ENCODE assay signal across 1 cellular context in genomic region chrX:24081661-24082154, GRCh38.
TF ChIP-seq lines count a peak whose summit lies in the region.

No MANE protein-coding gene starts in this region.

TF ChIP-seq in HEK293, 187 proteins besides CTCF, POLR2A, EP300 and RAD21 (continued from another document and continues in another):
- TF ChIP-seq PRDM4 (tag by site-specific recombination; IDR thresholded peaks at IDR 0.05): no peak
- TF ChIP-seq ZNF248 (tag by site-specific recombination; IDR thresholded peaks at IDR 0.05): no peak
- 0 out of 2 replicates have a peak, but pooled peaks have one; percentile 29 for TF ChIP-seq ZNF843 (tag by site-specific recombination; IDR thresholded peaks at IDR 0.05)
- TF ChIP-seq ZNF394 (tag by site-specific recombination; IDR thresholded peaks at IDR 0.05; ENCODE audit: borderline replicate concordance): peak; percentile 40; the same call in 1 of the 2 replicates
- TF ChIP-seq, protein P1, sequence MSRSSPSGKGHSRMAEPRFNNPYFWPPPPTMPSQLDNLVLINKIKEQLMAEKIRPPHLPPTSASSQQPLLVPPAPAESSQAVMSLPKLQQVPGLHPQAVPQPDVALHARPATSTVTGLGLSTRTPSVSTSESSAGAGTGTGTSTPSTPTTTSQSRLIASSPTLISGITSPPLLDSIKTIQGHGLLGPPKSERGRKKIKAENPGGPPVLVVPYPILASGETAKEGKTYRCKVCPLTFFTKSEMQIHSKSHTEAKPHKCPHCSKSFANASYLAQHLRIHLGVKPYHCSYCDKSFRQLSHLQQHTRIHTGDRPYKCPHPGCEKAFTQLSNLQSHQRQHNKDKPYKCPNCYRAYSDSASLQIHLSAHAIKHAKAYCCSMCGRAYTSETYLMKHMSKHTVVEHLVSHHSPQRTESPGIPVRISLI (tag by site-specific recombination; IDR thresholded peaks at IDR 0.05): peak; percentile 99
- peak; percentile 70 for TF ChIP-seq KLF17 (tag by site-specific recombination; IDR thresholded peaks at IDR 0.05)
- no peak for TF ChIP-seq ZNF10 (tag by site-specific recombination; IDR thresholded peaks at IDR 0.05)
- TF ChIP-seq ZBTB1 (tag by site-specific recombination; IDR thresholded peaks at IDR 0.05): no peak
- TF ChIP-seq ZNF664 (tag by site-specific recombination; IDR thresholded peaks at IDR 0.05): no peak
- TF ChIP-seq ZNF600 (tag by site-specific recombination; IDR thresholded peaks at IDR 0.05): peak; percentile 73
- TF ChIP-seq ZNF585B (tag by site-specific recombination; IDR thresholded peaks at IDR 0.05): no peak
- no peak for TF ChIP-seq ZNF610 (tag by site-specific recombination; IDR thresholded peaks at IDR 0.05; ENCODE audit: borderline replicate concordance)
- 0 out of 2 replicates have a peak, but pooled peaks have one; percentile 41 for TF ChIP-seq ZNF423 (tag by site-specific recombination; IDR thresholded peaks at IDR 0.05)
- peak; percentile 61; the same call in 1 of the 2 replicates for TF ChIP-seq GLIS2 (tag by site-specific recombination; IDR thresholded peaks at IDR 0.05)
- TF ChIP-seq ZXDB (tag by site-specific recombination; IDR thresholded peaks at IDR 0.05): peak; percentile 65; the same call in 1 of the 2 replicates
- TF ChIP-seq ZNF19 (tag by site-specific recombination; IDR thresholded peaks at IDR 0.05; ENCODE audit: low read depth): no peak
- peak; percentile 66 for TF ChIP-seq ZBTB8A (tag by site-specific recombination; IDR thresholded peaks at IDR 0.05)
- peak; percentile 69; the same call in 1 of the 2 replicates for TF ChIP-seq PATZ1 (tag by site-specific recombination; IDR thresholded peaks at IDR 0.05)
- no peak for TF ChIP-seq ZNF133 (tag by site-specific recombination; IDR thresholded peaks at IDR 0.05)
- no peak for TF ChIP-seq ZNF623 (tag by site-specific recombination; IDR thresholded peaks at IDR 0.05)
- TF ChIP-seq ZNF629 (tag by site-specific recombination; IDR thresholded peaks at IDR 0.05): peak; percentile 62
- TF ChIP-seq ZNF214 (tag by site-specific recombination; IDR thresholded peaks at IDR 0.05; ENCODE audit: borderline replicate concordance): no peak
- no peak for TF ChIP-seq OVOL3 (tag by site-specific recombination; IDR thresholded peaks at IDR 0.05)
- peak; percentile 95 for TF ChIP-seq WT1 (tag by site-specific recombination; IDR thresholded peaks at IDR 0.05)
- TF ChIP-seq, protein P2, sequence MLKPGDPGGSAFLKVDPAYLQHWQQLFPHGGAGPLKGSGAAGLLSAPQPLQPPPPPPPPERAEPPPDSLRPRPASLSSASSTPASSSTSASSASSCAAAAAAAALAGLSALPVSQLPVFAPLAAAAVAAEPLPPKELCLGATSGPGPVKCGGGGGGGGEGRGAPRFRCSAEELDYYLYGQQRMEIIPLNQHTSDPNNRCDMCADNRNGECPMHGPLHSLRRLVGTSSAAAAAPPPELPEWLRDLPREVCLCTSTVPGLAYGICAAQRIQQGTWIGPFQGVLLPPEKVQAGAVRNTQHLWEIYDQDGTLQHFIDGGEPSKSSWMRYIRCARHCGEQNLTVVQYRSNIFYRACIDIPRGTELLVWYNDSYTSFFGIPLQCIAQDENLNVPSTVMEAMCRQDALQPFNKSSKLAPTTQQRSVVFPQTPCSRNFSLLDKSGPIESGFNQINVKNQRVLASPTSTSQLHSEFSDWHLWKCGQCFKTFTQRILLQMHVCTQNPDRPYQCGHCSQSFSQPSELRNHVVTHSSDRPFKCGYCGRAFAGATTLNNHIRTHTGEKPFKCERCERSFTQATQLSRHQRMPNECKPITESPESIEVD (tag by site-specific recombination; IDR thresholded peaks at IDR 0.05): no peak
- TF ChIP-seq ZNF624 (tag by site-specific recombination; IDR thresholded peaks at IDR 0.05): no peak
- no peak for TF ChIP-seq RBAK (tag by site-specific recombination; IDR thresholded peaks at IDR 0.05)
- peak; percentile 68; the same call in 1 of the 2 replicates for TF ChIP-seq ZNF121 (tag by site-specific recombination; IDR thresholded peaks at IDR 0.05)
- TF ChIP-seq, protein P3, sequence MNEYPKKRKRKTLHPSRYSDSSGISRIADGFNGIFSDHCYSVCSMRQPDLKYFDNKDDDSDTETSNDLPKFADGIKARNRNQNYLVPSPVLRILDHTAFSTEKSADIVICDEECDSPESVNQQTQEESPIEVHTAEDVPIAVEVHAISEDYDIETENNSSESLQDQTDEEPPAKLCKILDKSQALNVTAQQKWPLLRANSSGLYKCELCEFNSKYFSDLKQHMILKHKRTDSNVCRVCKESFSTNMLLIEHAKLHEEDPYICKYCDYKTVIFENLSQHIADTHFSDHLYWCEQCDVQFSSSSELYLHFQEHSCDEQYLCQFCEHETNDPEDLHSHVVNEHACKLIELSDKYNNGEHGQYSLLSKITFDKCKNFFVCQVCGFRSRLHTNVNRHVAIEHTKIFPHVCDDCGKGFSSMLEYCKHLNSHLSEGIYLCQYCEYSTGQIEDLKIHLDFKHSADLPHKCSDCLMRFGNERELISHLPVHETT (tag by site-specific recombination; IDR thresholded peaks at IDR 0.05): no peak
- TF ChIP-seq ZNF132 (tag by site-specific recombination; IDR thresholded peaks at IDR 0.05; ENCODE audit: borderline replicate concordance): no peak
- TF ChIP-seq ZNF555 (tag by site-specific recombination; conservative IDR thresholded peaks at IDR 0.05): no peak
- TF ChIP-seq, protein P4, sequence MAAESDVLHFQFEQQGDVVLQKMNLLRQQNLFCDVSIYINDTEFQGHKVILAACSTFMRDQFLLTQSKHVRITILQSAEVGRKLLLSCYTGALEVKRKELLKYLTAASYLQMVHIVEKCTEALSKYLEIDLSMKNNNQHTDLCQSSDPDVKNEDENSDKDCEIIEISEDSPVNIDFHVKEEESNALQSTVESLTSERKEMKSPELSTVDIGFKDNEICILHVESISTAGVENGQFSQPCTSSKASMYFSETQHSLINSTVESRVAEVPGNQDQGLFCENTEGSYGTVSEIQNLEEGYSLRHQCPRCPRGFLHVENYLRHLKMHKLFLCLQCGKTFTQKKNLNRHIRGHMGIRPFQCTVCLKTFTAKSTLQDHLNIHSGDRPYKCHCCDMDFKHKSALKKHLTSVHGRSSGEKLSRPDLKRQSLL (tag by site-specific recombination; IDR thresholded peaks at IDR 0.05): no peak
- no peak for TF ChIP-seq ZNF501 (tag by site-specific recombination; IDR thresholded peaks at IDR 0.05)
- TF ChIP-seq AEBP2 (tag by site-specific recombination; IDR thresholded peaks at IDR 0.05; ENCODE audit: borderline replicate concordance): no peak
- TF ChIP-seq ZNF274 (IDR thresholded peaks at IDR 0.05; ENCODE audit: low read length): no peak
- no peak for TF ChIP-seq ZNF274 (tag by site-specific recombination; IDR thresholded peaks at IDR 0.05; ENCODE audit: borderline replicate concordance)
- peak; percentile 75 for TF ChIP-seq OSR2 (tag by site-specific recombination; IDR thresholded peaks at IDR 0.05)
- 0 out of 2 replicates have a peak, but pooled peaks have one; percentile 48 for TF ChIP-seq BCL11A (tag by site-specific recombination; IDR thresholded peaks at IDR 0.05; ENCODE audit: low read depth)
- no peak for TF ChIP-seq ZNF544 (tag by site-specific recombination; IDR thresholded peaks at IDR 0.05)
- no peak for TF ChIP-seq ZNF670 (tag by site-specific recombination; IDR thresholded peaks at IDR 0.05; ENCODE audit: low read depth)
- peak; percentile 47; the same call in 1 of the 2 replicates for TF ChIP-seq ZNF76 (tag by site-specific recombination; IDR thresholded peaks at IDR 0.05; ENCODE audit: borderline replicate concordance, low read depth)
- TF ChIP-seq TSHZ1 (tag by site-specific recombination; IDR thresholded peaks at IDR 0.05; ENCODE audit: borderline replicate concordance): no peak
- peak; percentile 65 for TF ChIP-seq KLF9 (tag by site-specific recombination; IDR thresholded peaks at IDR 0.05; ENCODE audit: low read depth)
- no peak for TF ChIP-seq GLI4 (tag by site-specific recombination; IDR thresholded peaks at IDR 0.05)
- no peak for TF ChIP-seq ZNF350 (tag by site-specific recombination; IDR thresholded peaks at IDR 0.05)
- TF ChIP-seq ZFP41 (tag by site-specific recombination; IDR thresholded peaks at IDR 0.05; ENCODE audit: borderline replicate concordance): no peak
- TF ChIP-seq ZNF366 (tag by site-specific recombination; conservative IDR thresholded peaks at IDR 0.05): no peak; the same call in 1 of the 2 replicates
- peak; percentile 82; the same call in 1 of the 2 replicates for TF ChIP-seq BCL11B (tag by site-specific recombination; IDR thresholded peaks at IDR 0.05; ENCODE audit: low read depth)
- no peak for TF ChIP-seq ZNF311 (tag by site-specific recombination; IDR thresholded peaks at IDR 0.05; ENCODE audit: borderline replicate concordance)
- TF ChIP-seq ZNF138 (tag by site-specific recombination; IDR thresholded peaks at IDR 0.05; ENCODE audit: borderline replicate concordance): no peak
